ENCODE assay signal across 8 cellular contexts in genomic region chr20:10558635-10559187, GRCh38.
DNase-seq lines count a peak whose midpoint lies in the region; ATAC-seq lines count a peak whose summit lies in the region.

No MANE protein-coding gene starts in this region.

- H3K36me3 Mint-ChIP-seq in CD4-positive, CD25-positive, alpha-beta regulatory T cell = peaks cover 40% of the 10 kb centered on the region
- H3K36me3 Mint-ChIP-seq in central memory CD8-positive, alpha-beta T cell (ENCODE audit: insufficient read depth) = peaks cover 2% of the 10 kb centered on the region

- H3K27me3 ChIP-seq in CD4-positive, CD25-positive, alpha-beta regulatory T cell (ENCODE audit: control insufficient read depth, insufficient read depth, low read length) = no peaks in the 10 kb centered on the region

- H3K9me3 Mint-ChIP-seq in CD4-positive, CD25-positive, alpha-beta regulatory T cell = peaks cover 0 to 1% (median 0%) of the 10 kb centered on the region in 7 donors
- no peaks in the 10 kb centered on the region for H3K9me3 Mint-ChIP-seq in central memory CD8-positive, alpha-beta T cell

- peak in 2 of 3 donors; percentile 10 to 50 for DNase-seq in CD4-positive, CD25-positive, alpha-beta regulatory T cell
- peak; percentile 42 for DNase-seq in HS-5 (ENCODE audit: low read depth)
- peak in 1 of 2 donors; percentile 31 for DNase-seq in central memory CD8-positive, alpha-beta T cell (ENCODE audit: low spot score in 2 of 2)
- DNase-seq in stimulated activated CD4-positive, alpha-beta T cell treated with anti-CD3 and anti-CD28 coated beads, Interleukin-2, amount 100 ng/mL, for 24 hours = peak; percentile 22 to 25
- DNase-seq in SIG-M5 treated with dmso at 0.1 percent for 504 hours (lab: John Stamatoyannopoulos, UW; ENCODE audit: unreplicated experiment) = no peak
- DNase-seq in activated effector memory CD4-positive, alpha-beta T cell treated with anti-CD3 and anti-CD28 coated beads, Interleukin-2, amount 50 U/mL, for 16 hours = no peak
- no peak for DNase-seq in caudate nucleus (lab: John Stamatoyannopoulos, UW)

- no peaks in the 10 kb centered on the region for H3K4me1 ChIP-seq in CD4-positive, CD25-positive, alpha-beta regulatory T cell (ENCODE audit: control insufficient read depth, insufficient read depth, low read length, poor library complexity, severe bottlenecking)

- no peaks in the 10 kb centered on the region for H3K27me3 Mint-ChIP-seq in CD4-positive, CD25-positive, alpha-beta regulatory T cell
- no peaks in the 10 kb centered on the region for H3K27me3 Mint-ChIP-seq in central memory CD8-positive, alpha-beta T cell

- H3K4me3 Mint-ChIP-seq in CD4-positive, CD25-positive, alpha-beta regulatory T cell = peak overlapping the region in 1 of 4 donors; percentile 18
- no peak overlapping the region for H3K4me3 Mint-ChIP-seq in central memory CD8-positive, alpha-beta T cell

- ATAC-seq in CD4-positive, CD25-positive, alpha-beta regulatory T cell (ENCODE audit: low read depth in 2 of 2) = peak; percentile 79 to 86
- ATAC-seq in GM21360 (IDR thresholded peaks at IDR 0.05; ENCODE audit: unreplicated experiment) = peak; percentile 97
- ATAC-seq in central memory CD8-positive, alpha-beta T cell (replicated peaks; ENCODE audit: extremely low read depth, poor library complexity, severe bottlenecking) = peak; percentile 89

- H3K9me3 ChIP-seq in CD4-positive, CD25-positive, alpha-beta regulatory T cell (ENCODE audit: control insufficient read depth in 2 of 2, low read length in 2 of 2) = no peaks in the 10 kb centered on the region

- H3K27ac Mint-ChIP-seq in CD4-positive, CD25-positive, alpha-beta regulatory T cell = peak overlapping the region in 1 of 3 donors; percentile 1
- H3K27ac Mint-ChIP-seq in central memory CD8-positive, alpha-beta T cell (ENCODE audit: low read depth) = no peak overlapping the region

- H3K36me3 ChIP-seq in CD4-positive, CD25-positive, alpha-beta regulatory T cell (ENCODE audit: control insufficient read depth, insufficient read depth, low read length) = no peaks in the 10 kb centered on the region

- no peak overlapping the region for H3K27ac ChIP-seq in CD4-positive, CD25-positive, alpha-beta regulatory T cell (ENCODE audit: insufficient read depth, low read length, poor library complexity, severe bottlenecking)
- H3K27ac ChIP-seq in caudate nucleus (ENCODE audit: low read depth, low read length) = no peak overlapping the region

- H3K4me3 ChIP-seq in CD4-positive, CD25-positive, alpha-beta regulatory T cell (ENCODE audit: low read depth, low read length) = no peak overlapping the region

- peaks cover 6 to 26% (median 17%) of the 10 kb centered on the region in 4 donors for H3K4me1 Mint-ChIP-seq in CD4-positive, CD25-positive, alpha-beta regulatory T cell
- H3K4me1 Mint-ChIP-seq in central memory CD8-positive, alpha-beta T cell = peaks cover 18% of the 10 kb centered on the region

Comparison
In these comparisons a context has a peak if more than half of its experiments do, and no peak if none do; other contexts are left out.
1. DNase-seq: peak in CD4-positive, CD25-positive, alpha-beta regulatory T cell (2 of 3), HS-5 (single experiment) and stimulated activated CD4-positive, alpha-beta T cell treated with anti-CD3 and anti-CD28 coated beads, Interleukin-2, amount 100 ng/mL, for 24 hours (2 of 2); none in SIG-M5 treated with dmso at 0.1 percent for 504 hours (single experiment), activated effector memory CD4-positive, alpha-beta T cell treated with anti-CD3 and anti-CD28 coated beads, Interleukin-2, amount 50 U/mL, for 16 hours (single experiment) and caudate nucleus (0 of 61).
2. Peak in every context shown above with its lines, with median percentiles within 50 percentile points of each other: ATAC-seq.